Comparison of ENCODE assay signal across 16 cellular contexts in the genomic region with DNA sequence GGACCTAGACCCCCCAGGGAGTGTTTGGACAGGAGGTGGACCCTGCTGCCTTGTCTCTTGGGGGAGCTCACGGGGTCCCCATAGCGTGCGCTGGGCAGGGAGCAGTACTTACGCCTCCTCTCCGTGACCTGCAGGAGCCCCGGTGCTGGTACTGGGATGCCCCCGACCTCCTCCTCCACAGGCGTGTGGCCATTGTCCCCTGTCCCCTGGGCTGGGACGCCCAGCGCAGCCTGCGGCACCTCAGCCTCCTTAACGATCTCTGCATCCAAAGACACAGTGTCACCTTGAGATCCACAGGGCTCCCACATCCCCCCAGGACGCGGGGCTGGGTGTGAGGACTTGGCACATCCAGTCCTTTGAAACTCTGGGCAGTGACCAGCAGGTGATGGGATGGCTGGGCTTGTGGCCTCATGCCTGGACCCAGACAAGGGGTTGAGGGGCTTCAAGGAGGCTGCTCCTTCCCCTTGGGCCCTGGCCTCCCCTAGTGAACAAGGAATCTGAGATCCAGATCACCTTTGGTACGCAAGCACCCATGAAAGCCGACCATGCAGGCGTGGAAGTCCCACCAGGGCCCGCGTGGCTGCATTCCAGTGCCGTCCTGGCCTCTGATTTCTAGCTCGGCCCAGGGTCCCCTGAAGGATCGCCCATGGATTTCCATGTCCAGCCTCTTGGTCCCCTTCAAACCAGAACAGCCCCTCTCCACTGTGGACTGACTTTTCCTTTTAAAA. TPM values are rescaled to one million over a fixed set of nuclear protein-coding genes. Genes with fewer than 3 reads are reported as not detected.
DNase-seq lines count a peak whose midpoint lies in the region; ATAC-seq and TF ChIP-seq lines count a peak whose summit lies in the region.
"Had no signal": no experiment of that assay in that cellular context is flagged by ENCODE, and none has a peak within 500 bp of the region (broad histone marks: within the 10 kb centered on the region; RNA-seq: fewer than 3 reads in every experiment).

No MANE protein-coding gene starts in this region.

- CTCF ChIA-PET in naive thymus-derived CD4-positive, alpha-beta T cell (lab: Charles Lee): interaction anchor here (0.9 to 1.3 kb wide), 2 partner anchors 9 to 11 kb away, joined by 5 read pairs; a partner anchor contains a TSS

- H3K9me3 ChIP-seq in CD4-positive, CD25-positive, alpha-beta regulatory T cell (ENCODE audit: control insufficient read depth in 2 of 2, low read length in 2 of 2): no peaks in the 10 kb centered on the region
- no peaks in the 10 kb centered on the region for H3K9me3 ChIP-seq in naive thymus-derived CD4-positive, alpha-beta T cell (ENCODE audit: control insufficient read depth in 2 of 3, low read length in 3 of 3)
- H3K9me3 ChIP-seq: spleen had no signal

- ATAC-seq in CD4-positive, CD25-positive, alpha-beta regulatory T cell (ENCODE audit: low read depth in 2 of 2): no peak
- peak; percentile 33 to 39 for ATAC-seq in activated naive CD4-positive, alpha-beta T cell treated with anti-CD3 and anti-CD28 coated beads, Interleukin-2, amount 50 U/mL, for 72 hours
- peak; percentile 40 for ATAC-seq in naive thymus-derived CD4-positive, alpha-beta T cell
- ATAC-seq in GM18873 (IDR thresholded peaks at IDR 0.05; ENCODE audit: low FRiP score, unreplicated experiment) (no peak), GM21737 (IDR thresholded peaks at IDR 0.05; ENCODE audit: unreplicated experiment) (no peak)
- ATAC-seq: PC-3, SK-N-SH treated with all-trans-retinoic acid at 6 μM for 48 hours had no signal

- H3K36me3 Mint-ChIP-seq in CD4-positive, CD25-positive, alpha-beta regulatory T cell: no peaks in the 10 kb centered on the region
- H3K36me3 Mint-ChIP-seq in activated naive CD4-positive, alpha-beta T cell treated with anti-CD3 and anti-CD28 coated beads, Interleukin-2, amount 50 U/mL, for 72 hours: no peaks in the 10 kb centered on the region
- H3K36me3 Mint-ChIP-seq in naive thymus-derived CD4-positive, alpha-beta T cell: peaks cover 0 to 3% (median 0%) of the 10 kb centered on the region in 5 donors
- H3K36me3 Mint-ChIP-seq: mesothelial cell of epicardium had no signal

- peaks cover 15% of the 10 kb centered on the region for H3K4me1 ChIP-seq in CD4-positive, CD25-positive, alpha-beta regulatory T cell (ENCODE audit: control insufficient read depth, insufficient read depth, low read length, poor library complexity, severe bottlenecking)
- H3K4me1 ChIP-seq in naive thymus-derived CD4-positive, alpha-beta T cell (ENCODE audit: control insufficient read depth in 2 of 2, insufficient read depth in 2 of 2, low read length in 2 of 2): peaks cover 13 to 14% of the 10 kb centered on the region in 2 donors

- H3K27me3 Mint-ChIP-seq in CD4-positive, CD25-positive, alpha-beta regulatory T cell: peaks cover 5% of the 10 kb centered on the region
- peaks cover 0 to 7% (median 0%) of the 10 kb centered on the region in 5 donors for H3K27me3 Mint-ChIP-seq in naive thymus-derived CD4-positive, alpha-beta T cell

- DNase-seq in CD4-positive, CD25-positive, alpha-beta regulatory T cell: no peak
- DNase-seq in GM12865 (ENCODE audit: low read depth): no peak
- no peak for DNase-seq in activated naive CD4-positive, alpha-beta T cell treated with anti-CD3 and anti-CD28 coated beads, Interleukin-2, amount 50 U/mL, for 72 hours (ENCODE audit: low spot score in 2 of 2)
- DNase-seq in naive thymus-derived CD4-positive, alpha-beta T cell: no peak
- DNase-seq in DMS 273 treated with DMSO at 0.1 percent for 48 hours (lab: John Stamatoyannopoulos, UW): no peak
- DNase-seq in NCI-H510A treated with DMSO at 0.1 percent for 48 hours (lab: John Stamatoyannopoulos, UW): no peak
- DNase-seq: H9, kidney glomerular epithelial cell, NCI-H1694, NCI-H526, PC-3 had no signal

- peak overlapping the region; percentile 75 to 94 (median 89) for H3K27ac Mint-ChIP-seq in CD4-positive, CD25-positive, alpha-beta regulatory T cell
- H3K27ac Mint-ChIP-seq in activated naive CD4-positive, alpha-beta T cell treated with anti-CD3 and anti-CD28 coated beads, Interleukin-2, amount 50 U/mL, for 72 hours: peak overlapping the region in 1 of 2 donors; percentile 87
- peak overlapping the region; percentile 23 to 86 (median 83) for H3K27ac Mint-ChIP-seq in naive thymus-derived CD4-positive, alpha-beta T cell
- H3K27ac Mint-ChIP-seq: mesothelial cell of epicardium had no signal

- no peak for TF ChIP-seq CTCF in GM12865 (IDR thresholded peaks at IDR 0.05; ENCODE audit: insufficient read depth, low read depth, low read length, missing control alignments)

- H3K4me1 Mint-ChIP-seq in CD4-positive, CD25-positive, alpha-beta regulatory T cell: peaks cover 0 to 30% (median 4%) of the 10 kb centered on the region in 4 donors
- peaks cover 13 to 31% (median 19%) of the 10 kb centered on the region in 7 donors for H3K4me1 Mint-ChIP-seq in naive thymus-derived CD4-positive, alpha-beta T cell
- H3K4me1 Mint-ChIP-seq: mesothelial cell of epicardium had no signal

- intact Hi-C loops in naive thymus-derived CD4-positive, alpha-beta T cell (cut with micrococcal nuclease): no loop called here

- POLR2A ChIA-PET in naive thymus-derived CD4-positive, alpha-beta T cell (lab: Charles Lee): interaction anchor here (1.4 kb wide), 1 partner anchor 14 kb away, joined by 9 read pairs; no protein-coding TSS in a partner anchor

- H3K27me3 ChIP-seq in CD4-positive, CD25-positive, alpha-beta regulatory T cell (ENCODE audit: control insufficient read depth, insufficient read depth, low read length): no peaks in the 10 kb centered on the region
- no peaks in the 10 kb centered on the region for H3K27me3 ChIP-seq in naive thymus-derived CD4-positive, alpha-beta T cell (ENCODE audit: control insufficient read depth in 2 of 2, insufficient read depth in 2 of 2, low read length in 2 of 2)

- no peaks in the 10 kb centered on the region for H3K9me3 Mint-ChIP-seq in CD4-positive, CD25-positive, alpha-beta regulatory T cell
- no peaks in the 10 kb centered on the region for H3K9me3 Mint-ChIP-seq in activated naive CD4-positive, alpha-beta T cell treated with anti-CD3 and anti-CD28 coated beads, Interleukin-2, amount 50 U/mL, for 72 hours
- H3K9me3 Mint-ChIP-seq in naive thymus-derived CD4-positive, alpha-beta T cell: no peaks in the 10 kb centered on the region
- H3K9me3 Mint-ChIP-seq: H9, mesothelial cell of epicardium had no signal

- H3K4me3 Mint-ChIP-seq in CD4-positive, CD25-positive, alpha-beta regulatory T cell: peak overlapping the region; percentile 75 to 90 (median 86)
- H3K4me3 Mint-ChIP-seq in naive thymus-derived CD4-positive, alpha-beta T cell: peak overlapping the region; percentile 70 to 93 (median 87)
- H3K4me3 Mint-ChIP-seq: H9, mesothelial cell of epicardium had no signal

- H3K27ac ChIP-seq in CD4-positive, CD25-positive, alpha-beta regulatory T cell (ENCODE audit: insufficient read depth, low read length, poor library complexity, severe bottlenecking): no peak overlapping the region
- H3K27ac ChIP-seq in naive thymus-derived CD4-positive, alpha-beta T cell (ENCODE audit: low read depth, low read length): peak overlapping the region; percentile 42

- H3K36me3 ChIP-seq in CD4-positive, CD25-positive, alpha-beta regulatory T cell (ENCODE audit: control insufficient read depth, insufficient read depth, low read length): no peaks in the 10 kb centered on the region
- H3K36me3 ChIP-seq in naive thymus-derived CD4-positive, alpha-beta T cell (ENCODE audit: control insufficient read depth in 2 of 3, insufficient read depth in 3 of 3, low read length in 3 of 3): peaks cover 0 to 4% (median 0%) of the 10 kb centered on the region in 3 experiments
- H3K36me3 ChIP-seq: spleen had no signal

- peak overlapping the region; percentile 41 for H3K4me3 ChIP-seq in CD4-positive, CD25-positive, alpha-beta regulatory T cell (ENCODE audit: low read depth, low read length)
- peak overlapping the region; percentile 31 for H3K4me3 ChIP-seq in GM12865 (ENCODE audit: low read depth, low read length)
- peak overlapping the region; percentile 89 for H3K4me3 ChIP-seq in naive thymus-derived CD4-positive, alpha-beta T cell (ENCODE audit: low read length)

RNA-seq across cellular contexts. Expression of a gene that starts 9.9 kb away (rescaled TPM):
- total RNA-seq in CD4-positive, CD25-positive, alpha-beta regulatory T cell: 1.1 TPM
- polyA plus RNA-seq in CD4-positive, CD25-positive, alpha-beta regulatory T cell: 1 to 10 TPM; 2.0 to 7.8 (median 4.7) TPM
- total RNA-seq in activated naive CD4-positive, alpha-beta T cell treated with anti-CD3 and anti-CD28 coated beads, Interleukin-2, amount 50 U/mL, for 72 hours: 1 to 10 TPM in 1 of 2 donors, under 1 TPM in 1; 0.50 to 1.1 TPM
- total RNA-seq in naive thymus-derived CD4-positive, alpha-beta T cell: 1 to 10 TPM in 4 of 5 experiments, under 1 TPM in 1; 0.12 to 4.1 (median 1.3) TPM
- 10 to 100 TPM; 12.2 to 20.8 TPM for polyA plus RNA-seq in naive thymus-derived CD4-positive, alpha-beta T cell

Comparison
In these comparisons a context has a peak if more than half of its experiments do, and no peak if none do; other contexts are left out.
1. ATAC-seq: peak in activated naive CD4-positive, alpha-beta T cell treated with anti-CD3 and anti-CD28 coated beads, Interleukin-2, amount 50 U/mL, for 72 hours (2 of 2) and naive thymus-derived CD4-positive, alpha-beta T cell (single experiment); none in CD4-positive, CD25-positive, alpha-beta regulatory T cell (0 of 2), GM18873 (single experiment) and GM21737 (single experiment).
2. H3K4me3 ChIP-seq: peak in every context shown above with its lines; median percentile 89 in naive thymus-derived CD4-positive, alpha-beta T cell; 41 in CD4-positive, CD25-positive, alpha-beta regulatory T cell; 31 in GM12865.